8 cellular contexts compared by ENCODE assay signal in genomic region chr2:130371723-130372054, GRCh38. TPM values are rescaled to one million over a fixed set of nuclear protein-coding genes. Genes with fewer than 3 reads are reported as not detected.
DNase-seq lines count a peak whose midpoint lies in the region; ATAC-seq and TF ChIP-seq lines count a peak whose summit lies in the region.

No MANE protein-coding gene starts in this region.

- H3K36me3 ChIP-seq in BLaER1 treated with 17β-estradiol and CSF1 and Interleukin-3, amounts not matched to agents 10 nM and 100 nM, result peaks cover 13 to 31% (median 19%) of the 10 kb centered on the region in 11 experiments; a peak in 18 of 22 replicates

- H3K4me1 ChIP-seq in BLaER1 treated with 17β-estradiol and CSF1 and Interleukin-3, amounts not matched to agents 10 nM and 100 nM, result peaks cover 55 to 72% (median 67%) of the 10 kb centered on the region in 10 experiments
- peaks cover 4% of the 10 kb centered on the region for H3K4me1 ChIP-seq in right cardiac atrium (ENCODE audit: control insufficient read depth, insufficient read depth, low read length)

- H3K4me1 Mint-ChIP-seq in activated CD8-positive, alpha-beta T cell treated with anti-CD3 and anti-CD28 coated beads for 36 hours (ENCODE audit: low read depth), result peaks cover 48% of the 10 kb centered on the region

- H3K27me3 ChIP-seq in BLaER1 treated with 17β-estradiol and CSF1 and Interleukin-3, amounts not matched to agents 10 nM and 100 nM, result no peaks in the 10 kb centered on the region
- H3K27me3 ChIP-seq in right cardiac atrium (ENCODE audit: control insufficient read depth, insufficient read depth), result no peaks in the 10 kb centered on the region

- CTCF ChIA-PET in activated CD8-positive, alpha-beta T cell treated with anti-CD3 and anti-CD28 coated beads for 36 hours (lab: Charles Lee), result interaction anchor here (1.0 to 2.5 kb wide), 3 partner anchors 17 to 39 kb away, joined by 4 to 10 read pairs (median 7); partner anchors contain the start of gene PTPN18

- intact Hi-C loops in activated CD8-positive, alpha-beta T cell treated with anti-CD3 and anti-CD28 coated beads for 36 hours (cut with micrococcal nuclease), result no loop called here
- intact Hi-C loops in right cardiac atrium (cut with DNase I), result no loop called here

- H3K9me3 Mint-ChIP-seq in activated CD8-positive, alpha-beta T cell treated with anti-CD3 and anti-CD28 coated beads for 36 hours, result no peaks in the 10 kb centered on the region

- H3K36me3 Mint-ChIP-seq in activated CD8-positive, alpha-beta T cell treated with anti-CD3 and anti-CD28 coated beads for 36 hours (ENCODE audit: low read depth), result peaks cover 48% of the 10 kb centered on the region

- H3K9me3 ChIP-seq in BLaER1 treated with 17β-estradiol and CSF1 and Interleukin-3, amounts not matched to agents 10 nM and 100 nM (replicated peaks in 1 of 11), result peaks cover 0 to 8% (median 0%) of the 10 kb centered on the region in 11 experiments; a peak in 2 of 22 replicates
- H3K9me3 ChIP-seq in right cardiac atrium (ENCODE audit: control insufficient read depth, low read length), result no peaks in the 10 kb centered on the region

- TF ChIP-seq CTCF in activated CD8-positive, alpha-beta T cell treated with anti-CD3 and anti-CD28 coated beads for 36 hours (IDR thresholded peaks at IDR 0.05), result no peak

- no peaks in the 10 kb centered on the region for H3K27me3 Mint-ChIP-seq in activated CD8-positive, alpha-beta T cell treated with anti-CD3 and anti-CD28 coated beads for 36 hours

- peak overlapping the region; percentile 82 to 92 (median 88) for H3K9ac ChIP-seq in BLaER1 treated with 17β-estradiol and CSF1 and Interleukin-3, amounts not matched to agents 10 nM and 100 nM

- H3K4me3 Mint-ChIP-seq in activated CD8-positive, alpha-beta T cell treated with anti-CD3 and anti-CD28 coated beads for 36 hours, result peak overlapping the region; percentile 91

- H3K27ac ChIP-seq in BLaER1 treated with 17β-estradiol and CSF1 and Interleukin-3, amounts not matched to agents 10 nM and 100 nM, result peak overlapping the region; percentile 77 to 93 (median 88)
- peak overlapping the region; percentile 79 for H3K27ac ChIP-seq in right cardiac atrium (ENCODE audit: low read length)
- H3K27ac ChIP-seq in skin epidermis, result peak overlapping the region; percentile 7 to 97 (median 88)

- 36% methylated on average over 18 of the region's 18 CpGs for WGBS in right cardiac atrium

- ATAC-seq in GM19351 (IDR thresholded peaks at IDR 0.05; ENCODE audit: unreplicated experiment) (peak; percentile 25), HG03575 (IDR thresholded peaks at IDR 0.05; ENCODE audit: extremely low read depth, insufficient number of reproducible peaks, low FRiP score, unreplicated experiment) (peak; percentile 14), right cardiac atrium (peak in 1 of 2 donors; percentile 53)
- ATAC-seq in activated CD8-positive, alpha-beta T cell treated with anti-CD3 and anti-CD28 coated beads for 36 hours, result peak; percentile 18

- H3K4me3 ChIP-seq in BLaER1 treated with 17β-estradiol and CSF1 and Interleukin-3, amounts not matched to agents 10 nM and 100 nM, result peak overlapping the region; percentile 71 to 89 (median 82)
- H3K4me3 ChIP-seq in right cardiac atrium (ENCODE audit: low read length) (peak overlapping the region; percentile 48), skin epidermis (peak overlapping the region; percentile 59 to 76 (median 68))

- H3K27ac Mint-ChIP-seq in activated CD8-positive, alpha-beta T cell treated with anti-CD3 and anti-CD28 coated beads for 36 hours, result peak overlapping the region; percentile 97

- H3K4me2 ChIP-seq in BLaER1 treated with 17β-estradiol and CSF1 and Interleukin-3, amounts not matched to agents 10 nM and 100 nM, result peak overlapping the region; percentile 81 to 99 (median 94)

- peaks cover 0 to 37% (median 18%) of the 10 kb centered on the region in 11 experiments; a peak in 13 of 22 replicates for H4K20me1 ChIP-seq in BLaER1 treated with 17β-estradiol and CSF1 and Interleukin-3, amounts not matched to agents 10 nM and 100 nM

- POLR2A ChIA-PET in activated CD8-positive, alpha-beta T cell treated with anti-CD3 and anti-CD28 coated beads for 36 hours (lab: Charles Lee), result interaction anchor here (0.8 to 3.9 kb wide), 3 partner anchors 16 to 29 kb away, joined by 3 to 28 read pairs (median 5); partner anchors contain the start of gene IMP4

- no peak for DNase-seq in activated CD8-positive, alpha-beta T cell treated with anti-CD3 and anti-CD28 coated beads for 36 hours
- DNase-seq in right cardiac atrium (peak in 1 of 3 donors; percentile 70), GM19238 (ENCODE audit: insufficient read length, low spot score) (no peak), germinal center (ENCODE audit: low spot score) (no peak)

RNA-seq across cellular contexts. Expression of gene PTPN18, which starts 15.8 kb away (rescaled TPM):
- total RNA-seq in activated CD8-positive, alpha-beta T cell treated with anti-CD3 and anti-CD28 coated beads for 36 hours, result 10 to 100 TPM; 32.9 to 35.4 TPM
- total RNA-seq in right cardiac atrium, result 10 to 100 TPM; 22.9 to 26.0 (median 24.8) TPM
- polyA plus RNA-seq in right cardiac atrium, result 16.4 TPM

RNA-seq across cellular contexts. Expression of gene IMP4, which starts 29.0 kb away (rescaled TPM):
- total RNA-seq in activated CD8-positive, alpha-beta T cell treated with anti-CD3 and anti-CD28 coated beads for 36 hours, result 100 to 1,000 TPM; 160 to 163 TPM
- 10 to 100 TPM; 48.0 to 59.9 (median 55.8) TPM for total RNA-seq in right cardiac atrium
- 50.4 TPM for polyA plus RNA-seq in right cardiac atrium
